In the genomic region with DNA sequence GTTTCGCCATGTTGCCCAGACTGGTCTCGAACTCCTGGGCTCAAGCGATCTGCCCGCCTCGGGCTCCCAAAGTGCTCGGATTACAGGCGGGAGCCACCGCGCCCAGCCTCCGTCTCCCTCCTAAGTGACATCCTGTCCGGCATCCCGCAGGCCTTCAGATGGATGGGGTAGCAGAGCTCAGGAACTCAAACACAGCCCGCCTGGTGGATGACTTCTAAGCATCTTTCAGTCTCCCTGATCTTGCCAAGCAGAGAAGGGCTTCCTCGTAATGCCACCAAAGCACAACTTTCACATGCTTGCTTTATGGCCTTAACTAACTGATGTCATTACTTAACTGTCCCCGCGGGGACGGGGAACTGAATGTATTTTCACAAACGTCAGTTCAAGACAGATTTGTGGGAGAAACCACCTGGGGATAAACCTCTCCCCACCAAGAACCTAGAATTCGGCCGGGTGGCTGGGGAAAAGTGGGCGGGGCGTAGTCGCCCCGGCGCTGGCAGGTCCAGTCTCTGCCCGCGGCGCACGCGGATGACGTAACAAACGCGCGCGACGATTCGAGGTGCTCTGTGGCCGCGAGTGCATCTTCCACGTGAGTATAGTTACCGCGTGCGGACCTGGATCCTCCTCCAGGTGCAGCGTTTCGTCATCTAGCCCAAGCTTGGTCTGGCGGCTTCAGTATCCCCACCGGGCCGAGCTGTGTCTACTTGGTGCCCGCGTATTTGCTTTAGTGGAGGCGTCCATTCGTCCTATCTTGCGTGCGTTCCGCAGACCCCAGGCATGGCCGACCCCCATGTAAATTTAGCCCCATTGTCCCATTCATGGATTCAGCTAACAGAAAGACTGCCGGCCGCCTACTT, we compare ENCODE assay signal across 8 cellular contexts. TPM values are rescaled to one million over a fixed set of nuclear protein-coding genes. Genes with fewer than 3 reads are reported as not detected.
DNase-seq lines count a peak whose midpoint lies in the region; ATAC-seq and TF ChIP-seq lines count a peak whose summit lies in the region.

A gene with protein sequence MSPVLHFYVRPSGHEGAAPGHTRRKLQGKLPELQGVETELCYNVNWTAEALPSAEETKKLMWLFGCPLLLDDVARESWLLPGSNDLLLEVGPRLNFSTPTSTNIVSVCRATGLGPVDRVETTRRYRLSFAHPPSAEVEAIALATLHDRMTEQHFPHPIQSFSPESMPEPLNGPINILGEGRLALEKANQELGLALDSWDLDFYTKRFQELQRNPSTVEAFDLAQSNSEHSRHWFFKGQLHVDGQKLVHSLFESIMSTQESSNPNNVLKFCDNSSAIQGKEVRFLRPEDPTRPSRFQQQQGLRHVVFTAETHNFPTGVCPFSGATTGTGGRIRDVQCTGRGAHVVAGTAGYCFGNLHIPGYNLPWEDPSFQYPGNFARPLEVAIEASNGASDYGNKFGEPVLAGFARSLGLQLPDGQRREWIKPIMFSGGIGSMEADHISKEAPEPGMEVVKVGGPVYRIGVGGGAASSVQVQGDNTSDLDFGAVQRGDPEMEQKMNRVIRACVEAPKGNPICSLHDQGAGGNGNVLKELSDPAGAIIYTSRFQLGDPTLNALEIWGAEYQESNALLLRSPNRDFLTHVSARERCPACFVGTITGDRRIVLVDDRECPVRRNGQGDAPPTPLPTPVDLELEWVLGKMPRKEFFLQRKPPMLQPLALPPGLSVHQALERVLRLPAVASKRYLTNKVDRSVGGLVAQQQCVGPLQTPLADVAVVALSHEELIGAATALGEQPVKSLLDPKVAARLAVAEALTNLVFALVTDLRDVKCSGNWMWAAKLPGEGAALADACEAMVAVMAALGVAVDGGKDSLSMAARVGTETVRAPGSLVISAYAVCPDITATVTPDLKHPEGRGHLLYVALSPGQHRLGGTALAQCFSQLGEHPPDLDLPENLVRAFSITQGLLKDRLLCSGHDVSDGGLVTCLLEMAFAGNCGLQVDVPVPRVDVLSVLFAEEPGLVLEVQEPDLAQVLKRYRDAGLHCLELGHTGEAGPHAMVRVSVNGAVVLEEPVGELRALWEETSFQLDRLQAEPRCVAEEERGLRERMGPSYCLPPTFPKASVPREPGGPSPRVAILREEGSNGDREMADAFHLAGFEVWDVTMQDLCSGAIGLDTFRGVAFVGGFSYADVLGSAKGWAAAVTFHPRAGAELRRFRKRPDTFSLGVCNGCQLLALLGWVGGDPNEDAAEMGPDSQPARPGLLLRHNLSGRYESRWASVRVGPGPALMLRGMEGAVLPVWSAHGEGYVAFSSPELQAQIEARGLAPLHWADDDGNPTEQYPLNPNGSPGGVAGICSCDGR (N-terminal part only) (plus strand): TSS at position 539 of the 857 bp plus-strand sequence. CDS start 4,649 bp downstream, outside the sequence.

- H3K27ac Mint-ChIP-seq in nephron progenitor cell: peak within 1 kb of the TSS; percentile 100

- TF ChIP-seq CTCF in nephron progenitor cell (IDR thresholded peaks at IDR 0.05): no peak

- peak; percentile 42 for ATAC-seq in GM21825 (IDR thresholded peaks at IDR 0.05; ENCODE audit: unreplicated experiment)
- peak; percentile 67 for ATAC-seq in stimulated activated naive CD8-positive, alpha-beta T cell treated with anti-CD3 and anti-CD28 coated beads, Interleukin-15, Interleukin-2, amounts not matched to agents 100 U/mL and 50 U/mL, for 24 hours

- peaks cover 22% of the 10 kb centered on the region for H3K4me1 Mint-ChIP-seq in nephron progenitor cell

- peaks cover 27% of the 10 kb centered on the region for H3K36me3 Mint-ChIP-seq in nephron progenitor cell (ENCODE audit: low read depth)

- no peaks in the 10 kb centered on the region for H3K27me3 Mint-ChIP-seq in nephron progenitor cell (ENCODE audit: low read depth, poor library complexity)

- no peaks in the 10 kb centered on the region for H3K9me3 Mint-ChIP-seq in nephron progenitor cell

- DNase-seq in DMS79 (lab: John Stamatoyannopoulos, UW) (peak; percentile 43), M059J (ENCODE audit: low read depth) (peak; percentile 90), SHP77 (lab: John Stamatoyannopoulos, UW) (peak; percentile 96 to 97), fibroblast of the conjunctiva (ENCODE audit: low read depth) (peak; percentile 74), nephron progenitor cell (peak; percentile 98)
- DNase-seq in activated effector memory CD4-positive, alpha-beta T cell treated with anti-CD3 and anti-CD28 coated beads, Interleukin-2, amount 50 U/mL, for 16 hours: peak; percentile 99
- peak; percentile 99 for DNase-seq in stimulated activated naive CD8-positive, alpha-beta T cell treated with anti-CD3 and anti-CD28 coated beads, Interleukin-15, Interleukin-2, amounts not matched to agents 100 U/mL and 50 U/mL, for 24 hours

- H3K4me3 Mint-ChIP-seq in nephron progenitor cell: peak within 1 kb of the TSS; percentile 98

RNA-seq across cellular contexts. Expression of the gene that starts here (rescaled TPM):
- 14.5 and 22.9 TPM in 2 replicates for total RNA-seq in M059J (2014; rRNA removed; shearing (Covaris generic))

Comparison
In these comparisons a context has a peak if more than half of its experiments do, and no peak if none do; other contexts are left out.
1. Peak in every context shown above with its lines: DNase-seq and ATAC-seq.
2. DNase-seq: peak in every context shown above with its lines; median percentile 99 in activated effector memory CD4-positive, alpha-beta T cell treated with anti-CD3 and anti-CD28 coated beads, Interleukin-2, amount 50 U/mL, for 16 hours; 99 in stimulated activated naive CD8-positive, alpha-beta T cell treated with anti-CD3 and anti-CD28 coated beads, Interleukin-15, Interleukin-2, amounts not matched to agents 100 U/mL and 50 U/mL, for 24 hours; 98 in nephron progenitor cell; 96 in SHP77; 90 in M059J; 74 in fibroblast of the conjunctiva; 43 in DMS79.